In the genomic region with DNA sequence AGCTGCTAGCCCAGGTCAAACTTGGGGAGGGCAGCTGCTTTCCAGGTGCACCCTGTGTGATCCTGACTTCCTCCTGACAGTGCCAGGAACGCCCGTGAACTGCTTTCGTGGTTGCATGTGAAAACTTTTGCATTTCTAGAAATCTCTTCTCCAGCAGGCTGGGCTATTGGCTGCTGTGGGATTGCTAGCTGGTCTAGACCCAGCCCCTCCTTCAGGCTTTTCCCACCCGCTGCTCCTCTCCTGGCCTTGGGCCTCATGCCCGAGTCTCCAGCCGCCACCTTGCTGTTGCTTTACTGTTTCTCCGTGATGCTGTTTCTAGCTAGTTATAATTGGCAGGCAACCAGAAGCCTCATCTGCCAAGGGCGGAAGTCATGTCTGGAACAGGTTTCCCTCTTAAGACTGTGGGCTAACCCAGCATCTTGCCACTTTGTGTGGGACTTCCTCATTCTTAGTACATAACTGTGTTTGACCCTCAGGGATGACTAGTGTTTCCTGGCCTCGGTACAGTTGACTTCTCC, we compare ENCODE assay signal across 8 cellular contexts. TPM values are rescaled to one million over a fixed set of nuclear protein-coding genes. Genes with fewer than 3 reads are reported as not detected.
DNase-seq lines count a peak whose midpoint lies in the region; ATAC-seq and TF ChIP-seq lines count a peak whose summit lies in the region.

No MANE protein-coding gene starts in this region.

- no peaks in the 10 kb centered on the region for H3K27me3 ChIP-seq in CD4-positive, alpha-beta memory T cell (ENCODE audit: insufficient read depth, low read length)
- H3K27me3 ChIP-seq in breast epithelium, result no peaks in the 10 kb centered on the region
- H3K27me3 ChIP-seq in right lobe of liver, result no peaks in the 10 kb centered on the region
- no peaks in the 10 kb centered on the region for H3K27me3 ChIP-seq in suprapubic skin

- peak; percentile 68 to 87 (median 71) for DNase-seq in CD4-positive, alpha-beta memory T cell
- DNase-seq in HK-2 (ENCODE audit: unreplicated experiment) (peak; percentile 62), T-cell (peak; percentile 36 to 73 (median 59)), breast epithelium (ENCODE audit: low spot score in 2 of 2) (peak; percentile 73 to 92), right lobe of liver (peak in 2 of 3 donors; percentile 39 to 55), suprapubic skin (ENCODE audit: low spot score in 2 of 2) (peak in 1 of 2 donors; percentile 74), NCI-H82 treated with DMSO at 0.1 percent for 48 hours (lab: John Stamatoyannopoulos, UW; ENCODE audit: unreplicated experiment) (no peak)

- no peak for TF ChIP-seq POLR2A in breast epithelium (IDR thresholded peaks at IDR 0.05)
- no peak for TF ChIP-seq POLR2A in right lobe of liver (IDR thresholded peaks at IDR 0.05)
- no peak for TF ChIP-seq POLR2A in suprapubic skin (IDR thresholded peaks at IDR 0.05)

- peaks cover 69% of the 10 kb centered on the region for H3K4me1 ChIP-seq in CD4-positive, alpha-beta memory T cell (ENCODE audit: insufficient read depth, low read length)
- H3K4me1 ChIP-seq in breast epithelium, result peaks cover 0 to 3% of the 10 kb centered on the region in 2 donors
- H3K4me1 ChIP-seq in right lobe of liver, result no peaks in the 10 kb centered on the region
- H3K4me1 ChIP-seq in suprapubic skin, result peaks cover 29% of the 10 kb centered on the region

- peaks cover 0 to 2% (median 0%) of the 10 kb centered on the region in 8 donors for H3K9me3 Mint-ChIP-seq in CD4-positive, alpha-beta memory T cell
- H3K9me3 Mint-ChIP-seq in T-cell, result no peaks in the 10 kb centered on the region

- ATAC-seq in GM19452 (IDR thresholded peaks at IDR 0.05; ENCODE audit: unreplicated experiment) (peak; percentile 88), T-cell (replicated peaks in 1 of 4) (peak; percentile 78 to 85 (median 82)), right lobe of liver (peak; percentile 79 to 90 (median 84))

- H3K4me3 Mint-ChIP-seq in CD4-positive, alpha-beta memory T cell, result peak overlapping the region; percentile 68 to 95 (median 84)
- peak overlapping the region; percentile 61 to 86 (median 75) for H3K4me3 Mint-ChIP-seq in T-cell

- TF ChIP-seq CTCF in breast epithelium (IDR thresholded peaks at IDR 0.05) (no peak), right lobe of liver (IDR thresholded peaks at IDR 0.05) (no peak), suprapubic skin (IDR thresholded peaks at IDR 0.05) (no peak)

- CTCF ChIA-PET in CD4-positive, alpha-beta memory T cell (lab: Charles Lee; ENCODE audit: partially characterized antibody), result interaction anchor here (1.2 to 4.4 kb wide), 12 partner anchors 12 to 109 kb away, joined by 3 to 24 read pairs (median 7); partner anchors contain the start of gene MGAT4A
- CTCF ChIA-PET in T-cell (lab: Charles Lee), result interaction anchor here (0.6 to 1.8 kb wide), 9 partner anchors 13 to 109 kb away, joined by 3 to 14 read pairs (median 3); no protein-coding TSS in a partner anchor

- TF ChIP-seq EP300 in suprapubic skin (IDR thresholded peaks at IDR 0.05), result no peak

- no peaks in the 10 kb centered on the region for H3K36me3 Mint-ChIP-seq in CD4-positive, alpha-beta memory T cell
- H3K36me3 Mint-ChIP-seq in T-cell, result no peaks in the 10 kb centered on the region

- peak overlapping the region; percentile 93 to 99 (median 97) for H3K27ac Mint-ChIP-seq in CD4-positive, alpha-beta memory T cell
- peak overlapping the region; percentile 98 to 99 for H3K27ac Mint-ChIP-seq in T-cell

- intact Hi-C loops in CD4-positive, alpha-beta memory T cell (cut with micrococcal nuclease), result loop anchor here (1.0 kb wide), 1 partner anchor 27 kb away; the partner anchor contains the start of gene MGAT4A
- intact Hi-C loops in breast epithelium (cut with DNase I; ENCODE audit: low total_unique reads) (no loop called here), right lobe of liver (cut with DNase I) (no loop called here)

- peaks cover 57 to 86% (median 71%) of the 10 kb centered on the region in 4 donors for H3K4me1 Mint-ChIP-seq in CD4-positive, alpha-beta memory T cell
- H3K4me1 Mint-ChIP-seq in T-cell, result peaks cover 75 to 85% (median 75%) of the 10 kb centered on the region in 3 donors

- 42% methylated on average over 7 of the region's 9 CpGs for WGBS in right lobe of liver (ENCODE audit: insufficient coverage, low coverage, low lambda C conversion rate, missing lambda C conversion rate)
- 14% methylated on average over 9 of the region's 9 CpGs for WGBS in suprapubic skin

- H3K36me3 ChIP-seq in CD4-positive, alpha-beta memory T cell (ENCODE audit: insufficient read depth, low read length), result no peaks in the 10 kb centered on the region
- H3K36me3 ChIP-seq in breast epithelium, result no peaks in the 10 kb centered on the region
- no peaks in the 10 kb centered on the region for H3K36me3 ChIP-seq in right lobe of liver
- H3K36me3 ChIP-seq in suprapubic skin, result no peaks in the 10 kb centered on the region

- H3K27me3 Mint-ChIP-seq in CD4-positive, alpha-beta memory T cell, result no peaks in the 10 kb centered on the region
- no peaks in the 10 kb centered on the region for H3K27me3 Mint-ChIP-seq in T-cell

- POLR2A ChIA-PET in CD4-positive, alpha-beta memory T cell (lab: Charles Lee; ENCODE audit: partially characterized antibody), result interaction anchor here (0.7 to 9.7 kb wide), 14 partner anchors 13 to 108 kb away, joined by 3 to 268 read pairs (median 4); partner anchors contain the start of gene MGAT4A
- POLR2A ChIA-PET in T-cell (lab: Charles Lee), result interaction anchor here (0.5 to 1.4 kb wide), 6 partner anchors 14 to 113 kb away, joined by 3 to 8 read pairs (median 4); no protein-coding TSS in a partner anchor

- H3K9me3 ChIP-seq in CD4-positive, alpha-beta memory T cell (ENCODE audit: control insufficient read depth in 1 of 2, low read length in 2 of 2), result no peaks in the 10 kb centered on the region
- H3K9me3 ChIP-seq in breast epithelium, result no peaks in the 10 kb centered on the region
- no peaks in the 10 kb centered on the region for H3K9me3 ChIP-seq in right lobe of liver
- H3K9me3 ChIP-seq in suprapubic skin, result no peaks in the 10 kb centered on the region

- H3K27ac ChIP-seq in CD4-positive, alpha-beta memory T cell (ENCODE audit: low read depth, low read length), result peak overlapping the region; percentile 68
- H3K27ac ChIP-seq in breast epithelium (peak overlapping the region; percentile 48 to 66), right lobe of liver (peak overlapping the region in 1 of 3 donors; percentile 19), suprapubic skin (peak overlapping the region; percentile 21)

- H3K4me3 ChIP-seq in CD4-positive, alpha-beta memory T cell (ENCODE audit: low read length in 2 of 2), result peak overlapping the region in 1 of 2 donors; percentile 37
- H3K4me3 ChIP-seq in breast epithelium, result peak overlapping the region in 2 of 3 donors; percentile 34 to 36
- no peak overlapping the region for H3K4me3 ChIP-seq in right lobe of liver
- no peak overlapping the region for H3K4me3 ChIP-seq in suprapubic skin

RNA-seq across cellular contexts. Expression of gene MGAT4A, which starts 27.0 kb away (rescaled TPM):
- total RNA-seq in CD4-positive, alpha-beta memory T cell, result 100 to 1,000 TPM; 256 to 270 TPM
- polyA plus RNA-seq in CD4-positive, alpha-beta memory T cell, result 100 to 1,000 TPM; 223 to 336 TPM
- total RNA-seq in T-cell (100 to 1,000 TPM; 185 to 220 (median 199) TPM), breast epithelium (10 to 100 TPM; 28.6 to 41.1 (median 34.4) TPM), right lobe of liver (10 to 100 TPM in 5 of 6 experiments, 1 to 10 TPM in 1; 7.8 to 16.0 (median 11.7) TPM), suprapubic skin (10 to 100 TPM in 3 of 4 donors, 1 to 10 TPM in 1; 6.4 to 13.8 (median 11.7) TPM)

Comparison
In these comparisons a context has a peak if more than half of its experiments do, and no peak if none do; other contexts are left out.
1. H3K4me3 ChIP-seq: peak in breast epithelium (2 of 3); none in right lobe of liver (0 of 3) and suprapubic skin (single experiment).
2. RNA of gene MGAT4A, which starts 27.0 kb away (total RNA-seq): 256 to 270 TPM in CD4-positive, alpha-beta memory T cell and 185 to 220 TPM in T-cell; 28.6 to 41.1 TPM in breast epithelium, 6.4 to 13.8 TPM in suprapubic skin and 7.8 to 16.0 TPM in right lobe of liver; every median in the first group is over 4 times any median in the second.
3. Peak in every context shown above with its lines, with median percentiles within 50 percentile points of each other: ATAC-seq.